Comparison of ENCODE assay signal across 9 cellular contexts in genomic region chr6:32148722-32149576, GRCh38. TPM values are rescaled to one million over a fixed set of nuclear protein-coding genes. Genes with fewer than 3 reads are reported as not detected.
DNase-seq lines count a peak whose midpoint lies in the region; ATAC-seq, FAIRE-seq and TF ChIP-seq lines count a peak whose summit lies in the region.
"Had no signal": no experiment of that assay in that cellular context is flagged by ENCODE, and none has a peak within 500 bp of the region (broad histone marks: within the 10 kb centered on the region; RNA-seq: fewer than 3 reads in every experiment).

No MANE protein-coding gene starts in this region.

- H3K4me2 ChIP-seq in MM.1S (ENCODE audit: low read depth, low read length) = no peak overlapping the region

- ATAC-seq in memory B cell (ENCODE audit: low read depth) = peak; percentile 53

- no peak overlapping the region for H3K4me3 ChIP-seq in MM.1S (ENCODE audit: low read length)

- H4K20me1 ChIP-seq in MM.1S (ENCODE audit: insufficient read depth, low read length) = no peaks in the 10 kb centered on the region

- peaks cover 92% of the 10 kb centered on the region for H3K27me3 ChIP-seq in MM.1S (replicated peaks; ENCODE audit: insufficient read depth, low read length)

- H3K9ac ChIP-seq in MM.1S (ENCODE audit: low read length) = no peak overlapping the region

- H3K27me3 Mint-ChIP-seq in brain = peaks cover 43% of the 10 kb centered on the region
- peaks cover 32% of the 10 kb centered on the region for H3K27me3 Mint-ChIP-seq in memory B cell

- H3K36me3 Mint-ChIP-seq in brain (peaks cover 14% of the 10 kb centered on the region), memory B cell (no peaks in the 10 kb centered on the region)

- no peaks in the 10 kb centered on the region for H3K9me3 ChIP-seq in MM.1S (replicated peaks; ENCODE audit: insufficient read depth, low read length)

- peaks cover 0 to 7% (median 5%) of the 10 kb centered on the region in 5 experiments for H3K9me3 Mint-ChIP-seq in brain
- H3K9me3 Mint-ChIP-seq in memory B cell = no peaks in the 10 kb centered on the region

- H2AFZ ChIP-seq in MM.1S (ENCODE audit: low read length) = no peak overlapping the region

- no peaks in the 10 kb centered on the region for H3K36me3 ChIP-seq in MM.1S (replicated peaks; ENCODE audit: insufficient read depth, low read length)

- TF ChIP-seq CTCF in brain (conservative IDR thresholded peaks at IDR 0.05) (no peak), MM.1S (IDR thresholded peaks at IDR 0.05; ENCODE audit: low read length) (no peak), D721Med (IDR thresholded peaks at IDR 0.05; ENCODE audit: insufficient read depth, missing control alignments) (no peak)

- no peak overlapping the region for H3K27ac ChIP-seq in MM.1S (ENCODE audit: low read length)

- no peak for FAIRE-seq in D721Med (lab: Jason Lieb, UNC)
- FAIRE-seq: A204.1 had no signal

- H3K79me2 ChIP-seq in MM.1S (ENCODE audit: low read length) = no peaks in the 10 kb centered on the region

- H3K27ac Mint-ChIP-seq in brain (no peak overlapping the region), memory B cell (no peak overlapping the region)

- H3K9me2 ChIP-seq in MM.1S (replicated peaks; ENCODE audit: insufficient read depth, low read length) = no peaks in the 10 kb centered on the region

- peak overlapping the region in 4 of 5 experiments; percentile 33 to 70 (median 52) for H3K4me3 Mint-ChIP-seq in brain
- H3K4me3 Mint-ChIP-seq in memory B cell = peak overlapping the region; percentile 46

- DNase-seq in NCI-H2081 (lab: John Stamatoyannopoulos, UW) (peak; percentile 14 to 21), NCI-H2081 treated with DMSO at 0.1 percent for 48 hours (lab: John Stamatoyannopoulos, UW) (no peak), memory B cell (ENCODE audit: low spot score in 2 of 2) (peak in 1 of 2 donors; percentile 38), MM.1S (no peak), D721Med (ENCODE audit: insufficient read length, low spot score) (no peak), amniotic stem cell (lab: John Stamatoyannopoulos, UW) (no peak)
- DNase-seq in stimulated activated CD8-positive, alpha-beta memory T cell treated with anti-CD3 and anti-CD28 coated beads, Interleukin-4, amount 100 ng/mL, for 4 hours (ENCODE audit: low read depth in 2 of 2, low spot score in 1 of 2) = peak; percentile 25 to 30

- no peaks in the 10 kb centered on the region for H3F3A ChIP-seq in MM.1S (ENCODE audit: insufficient read depth, low read length)

- no peaks in the 10 kb centered on the region for H3K4me1 ChIP-seq in MM.1S (ENCODE audit: low read length)

- H3K4me1 Mint-ChIP-seq in brain (peaks cover 47% of the 10 kb centered on the region), memory B cell (peaks cover 12% of the 10 kb centered on the region)

RNA-seq across cellular contexts. Expression of gene PRRT1, which starts 2.8 kb away (rescaled TPM):
- polyA plus RNA-seq in brain (ENCODE audit: insufficient read depth, low read depth, low replicate concordance) = 48.8 TPM

RNA-seq across cellular contexts. Expression of gene PPT2, which starts 5.0 kb away (rescaled TPM):
- 19.1 TPM for polyA plus RNA-seq in brain (ENCODE audit: insufficient read depth, low read depth, low replicate concordance)

RNA-seq across cellular contexts. Expression of gene EGFL8, which starts 15.4 kb away (rescaled TPM):
- 11.5 TPM for polyA plus RNA-seq in brain (ENCODE audit: insufficient read depth, low read depth, low replicate concordance)

RNA-seq across cellular contexts. Expression of gene FKBPL, which starts 18.9 kb away (rescaled TPM):
- 17.5 TPM for polyA plus RNA-seq in brain (ENCODE audit: insufficient read depth, low read depth, low replicate concordance)

RNA-seq across cellular contexts. Expression of gene ATF6B, which starts 20.9 kb away (rescaled TPM):
- polyA plus RNA-seq in brain (ENCODE audit: insufficient read depth, low read depth, low replicate concordance) = 89.2 TPM

Comparison
In these comparisons a context has a peak if more than half of its experiments do, and no peak if none do; other contexts are left out.
1. DNase-seq: peak in NCI-H2081 (2 of 2) and stimulated activated CD8-positive, alpha-beta memory T cell treated with anti-CD3 and anti-CD28 coated beads, Interleukin-4, amount 100 ng/mL, for 4 hours (2 of 2); none in NCI-H2081 treated with DMSO at 0.1 percent for 48 hours (single experiment), MM.1S (single experiment), D721Med (single experiment) and amniotic stem cell (single experiment).